17 cellular contexts compared by ENCODE assay signal in genomic region chrX:40831750-40832149, GRCh38.
DNase-seq lines count a peak whose midpoint lies in the region; ATAC-seq and TF ChIP-seq lines count a peak whose summit lies in the region.
"Had no signal": no experiment of that assay in that cellular context is flagged by ENCODE, and none has a peak within 500 bp of the region (broad histone marks: within the 10 kb centered on the region; RNA-seq: fewer than 3 reads in every experiment).

No MANE protein-coding gene starts in this region.

- H3K4me3 ChIP-seq in right atrium auricular region: no peak overlapping the region
- H3K4me3 ChIP-seq in BLaER1 treated with 17β-estradiol and CSF1 and Interleukin-3, amounts not matched to agents 10 nM and 100 nM: no peak overlapping the region
- H3K4me3 ChIP-seq in mesendoderm (ENCODE audit: low read length): no peak overlapping the region
- H3K4me3 ChIP-seq in testis: no peak overlapping the region
- H3K4me3 ChIP-seq: GM12878, GM23248, HAP-1 had no signal

- H3K79me2 ChIP-seq in mesendoderm (ENCODE audit: control insufficient read depth, insufficient read depth, low read length): no peaks in the 10 kb centered on the region

- H3K9me3 ChIP-seq in right atrium auricular region (no peaks in the 10 kb centered on the region), testis (no peaks in the 10 kb centered on the region)
- H3K9me3 ChIP-seq in BLaER1 treated with 17β-estradiol and CSF1 and Interleukin-3, amounts not matched to agents 10 nM and 100 nM (replicated peaks in 1 of 11): peaks cover 0 to 12% (median 4%) of the 10 kb centered on the region in 11 experiments; a peak in 6 of 22 replicates
- H3K9me3 ChIP-seq: BE2C, HAP-1 had no signal

- intact Hi-C loops in Right ventricle myocardium inferior (cut with DNase I) (no loop called here), testis (cut with DNase I; ENCODE audit: low total_unique reads) (no loop called here)

- H3K18ac ChIP-seq in mesendoderm (ENCODE audit: low read length): no peak overlapping the region

- no peak overlapping the region for H3K23ac ChIP-seq in mesendoderm (ENCODE audit: low read length)

- H3K4me3 Mint-ChIP-seq in central memory CD8-positive, alpha-beta T cell: no peak overlapping the region
- H3K4me3 Mint-ChIP-seq: CD14-positive monocyte; CD4-positive, alpha-beta memory T cell had no signal

- H4K20me1 ChIP-seq in BLaER1 treated with 17β-estradiol and CSF1 and Interleukin-3, amounts not matched to agents 10 nM and 100 nM: no peaks in the 10 kb centered on the region

- no peaks in the 10 kb centered on the region for H3K27me3 ChIP-seq in right atrium auricular region
- peaks cover 6 to 54% (median 30%) of the 10 kb centered on the region in 11 experiments; a peak in 17 of 22 replicates for H3K27me3 ChIP-seq in BLaER1 treated with 17β-estradiol and CSF1 and Interleukin-3, amounts not matched to agents 10 nM and 100 nM
- no peaks in the 10 kb centered on the region for H3K27me3 ChIP-seq in mesendoderm (ENCODE audit: insufficient read depth, low read length, poor library complexity)
- no peaks in the 10 kb centered on the region for H3K27me3 ChIP-seq in testis
- H3K27me3 ChIP-seq: BE2C had no signal

- H3K36me3 ChIP-seq in right atrium auricular region (no peaks in the 10 kb centered on the region), mesendoderm (ENCODE audit: control insufficient read depth, insufficient read depth, low read length) (no peaks in the 10 kb centered on the region), testis (ENCODE audit: low read depth, missing control alignments) (no peaks in the 10 kb centered on the region)
- no peaks in the 10 kb centered on the region for H3K36me3 ChIP-seq in BLaER1 treated with 17β-estradiol and CSF1 and Interleukin-3, amounts not matched to agents 10 nM and 100 nM
- H3K36me3 ChIP-seq: BE2C, HAP-1 had no signal

- H3K27me3 Mint-ChIP-seq in central memory CD8-positive, alpha-beta T cell: no peaks in the 10 kb centered on the region
- H3K27me3 Mint-ChIP-seq: CD4-positive, alpha-beta memory T cell had no signal

- TF ChIP-seq POLR2A in testis (IDR thresholded peaks at IDR 0.05): no peak

- H3K4me1 ChIP-seq in right atrium auricular region (no peaks in the 10 kb centered on the region), mesendoderm (ENCODE audit: control insufficient read depth, low read depth, low read length) (no peaks in the 10 kb centered on the region), testis (no peaks in the 10 kb centered on the region)
- peaks cover 0 to 47% (median 25%) of the 10 kb centered on the region in 10 experiments; a peak in 14 of 20 replicates for H3K4me1 ChIP-seq in BLaER1 treated with 17β-estradiol and CSF1 and Interleukin-3, amounts not matched to agents 10 nM and 100 nM
- H3K4me1 ChIP-seq: BE2C had no signal

- no peak overlapping the region for H3K4ac ChIP-seq in mesendoderm (ENCODE audit: low read depth, low read length)

- H2BK120ac ChIP-seq in mesendoderm (ENCODE audit: low read depth, low read length): no peak overlapping the region

- H3K9ac ChIP-seq in BLaER1 treated with 17β-estradiol and CSF1 and Interleukin-3, amounts not matched to agents 10 nM and 100 nM: no peak overlapping the region
- H3K9ac ChIP-seq in mesendoderm (ENCODE audit: low read length): no peak overlapping the region
- H3K9ac ChIP-seq: GM23248, KMS-11 had no signal

- TF ChIP-seq CTCF in right atrium auricular region (IDR thresholded peaks at IDR 0.05): no peak
- no peak for TF ChIP-seq CTCF in testis (IDR thresholded peaks at IDR 0.05)

- no peaks in the 10 kb centered on the region for H3K79me1 ChIP-seq in mesendoderm (ENCODE audit: low read length)

- H2BK15ac ChIP-seq in mesendoderm (replicated peaks; ENCODE audit: low read depth): no peak overlapping the region

- no peak overlapping the region for H3K56ac ChIP-seq in mesendoderm (ENCODE audit: low read length)

- peaks cover 2% of the 10 kb centered on the region for H3K36me3 Mint-ChIP-seq in central memory CD8-positive, alpha-beta T cell (ENCODE audit: insufficient read depth)
- H3K36me3 Mint-ChIP-seq: CD14-positive monocyte; CD4-positive, alpha-beta memory T cell had no signal

- no peaks in the 10 kb centered on the region for H3K4me1 Mint-ChIP-seq in central memory CD8-positive, alpha-beta T cell
- H3K4me1 Mint-ChIP-seq: CD14-positive monocyte; CD4-positive, alpha-beta memory T cell had no signal

- DNase-seq in Right ventricle myocardium inferior (ENCODE audit: missing footprints) (no peak), right atrium auricular region (ENCODE audit: low spot score) (no peak), DMS53 treated with DMSO at 0.1 percent for 48 hours (lab: John Stamatoyannopoulos, UW; ENCODE audit: unreplicated experiment) (peak; percentile 11), mesendoderm (no peak), testis (no peak)
- no peak for DNase-seq in central memory CD8-positive, alpha-beta T cell (ENCODE audit: low spot score in 2 of 2)
- DNase-seq: ACHN; BE2C; CD4-positive, alpha-beta memory T cell; EL; GM23248 had no signal

- H2BK5ac ChIP-seq in mesendoderm (ENCODE audit: low read length): no peak overlapping the region

- no peak overlapping the region for H2AK5ac ChIP-seq in mesendoderm (ENCODE audit: low read length)

- peak overlapping the region; percentile 71 for H3K27ac Mint-ChIP-seq in central memory CD8-positive, alpha-beta T cell (ENCODE audit: low read depth)
- H3K27ac Mint-ChIP-seq: CD14-positive monocyte; CD4-positive, alpha-beta memory T cell had no signal

- ATAC-seq in Right ventricle myocardium inferior: peak; percentile 72
- ATAC-seq in central memory CD8-positive, alpha-beta T cell (replicated peaks; ENCODE audit: extremely low read depth, poor library complexity, severe bottlenecking): no peak
- ATAC-seq in GM21619 (IDR thresholded peaks at IDR 0.05; ENCODE audit: unreplicated experiment): no peak
- ATAC-seq: GM12878 had no signal

- no CpG with 5 or more reads among the region's 12 CpGs for WGBS in mesendoderm (ENCODE audit: extremely low coverage, insufficient coverage, low lambda C conversion rate)
- 92% methylated on average over 9 of the region's 12 CpGs; no CpG with 5 or more reads in 1 of the 2 donors for WGBS in testis, 2 donors

- no peaks in the 10 kb centered on the region for H3K9me3 Mint-ChIP-seq in central memory CD8-positive, alpha-beta T cell
- H3K9me3 Mint-ChIP-seq: CD4-positive, alpha-beta memory T cell had no signal

- H3K4me2 ChIP-seq in BLaER1 treated with 17β-estradiol and CSF1 and Interleukin-3, amounts not matched to agents 10 nM and 100 nM: peak overlapping the region in 8 of 11 experiments; percentile 7 to 66 (median 40); a peak in 12 of 22 replicates
- H3K4me2 ChIP-seq in mesendoderm (ENCODE audit: low read length): no peak overlapping the region
- H3K4me2 ChIP-seq: KMS-11 had no signal

- H4K5ac ChIP-seq in mesendoderm (ENCODE audit: low read length): no peak overlapping the region

- H3K27ac ChIP-seq in right atrium auricular region (no peak overlapping the region), mesendoderm (ENCODE audit: low read depth, low read length) (no peak overlapping the region), testis (no peak overlapping the region)
- H3K27ac ChIP-seq in BLaER1 treated with 17β-estradiol and CSF1 and Interleukin-3, amounts not matched to agents 10 nM and 100 nM: no peak overlapping the region
- H3K27ac ChIP-seq: GM23248, KMS-11 had no signal

- no peak overlapping the region for H4K8ac ChIP-seq in mesendoderm (ENCODE audit: low read depth, low read length)
